Comparison of ENCODE assay signal across 13 cellular contexts in genomic region chr16:14733233-14733632, GRCh38. TPM values are rescaled to one million over a fixed set of nuclear protein-coding genes. Genes with fewer than 3 reads are reported as not detected.
"Had no signal": no experiment of that assay in that cellular context is flagged by ENCODE, and none has a peak within 500 bp of the region (broad histone marks: within the 10 kb centered on the region; RNA-seq: fewer than 3 reads in every experiment).

No MANE protein-coding gene starts in this region.

RNA-seq across cellular contexts. Expression of gene PLA2G10, which starts 39.1 kb away (rescaled TPM):
- total RNA-seq: activated CD4-positive, alpha-beta memory T cell treated with anti-CD3 and anti-CD28 coated beads, Interleukin-2, amount 10 ng/mL, durations not matched to agents 7 days and 5 days; activated CD4-positive, alpha-beta T cell treated with anti-CD3 and anti-CD28 coated beads, Interleukin-2, amount 10 ng/mL, durations not matched to agents 7 days and 5 days; activated naive CD4-positive, alpha-beta T cell treated with anti-CD3 and anti-CD28 coated beads, Interleukin-2, amount 50 U/mL, for 72 hours; activated T-cell treated with anti-CD3 and anti-CD28 coated beads, Interleukin-2, amount 50 U/mL, for 72 hours; astrocyte; bronchial epithelial cell; cardiac septum; cerebellum; epithelial cell of proximal tubule; esophagus muscularis mucosa; gastroesophageal sphincter; glomerular endothelial cell; T-helper 1 cell treated with Interleukin-12 subunit alpha and Interleukin-12 subunit beta and Interleukin-4 antibody, amounts not matched to agents 30 ng/mL and 1 ng/mL, for 36 hours had no signal
